Comparison of ENCODE assay signal across 8 cellular contexts in the genomic region with DNA sequence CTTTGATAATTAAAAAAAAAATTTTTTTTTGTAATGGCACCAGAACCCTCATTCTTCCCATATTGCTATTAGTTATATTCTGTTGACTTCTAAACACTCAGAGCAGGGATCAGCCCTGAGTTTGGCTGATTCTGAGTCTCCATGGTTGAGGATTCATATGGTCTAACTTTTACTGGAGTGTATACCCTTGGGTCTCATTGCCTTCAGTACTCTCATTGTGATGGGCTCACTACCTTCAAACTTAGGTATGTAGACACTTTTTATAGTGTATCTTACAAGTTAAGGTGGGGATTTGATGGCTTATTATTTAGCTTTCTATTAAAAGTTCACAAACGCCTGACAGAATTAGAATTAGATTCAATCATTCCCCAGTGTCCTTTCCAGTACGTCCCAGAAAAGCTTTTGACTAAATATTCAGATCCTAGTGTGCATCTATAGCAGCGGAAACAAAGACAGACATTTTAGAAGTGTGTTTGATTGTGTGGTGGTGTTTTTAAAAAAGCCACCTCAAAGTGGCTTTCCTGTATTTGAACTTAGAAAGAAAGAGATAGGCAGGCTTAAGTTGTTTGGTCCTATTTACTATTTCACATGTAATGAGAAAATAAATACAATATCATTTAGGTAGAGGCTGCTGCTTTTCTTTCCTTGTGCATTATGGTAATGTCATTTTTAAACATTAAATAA. TPM values are rescaled to one million over a fixed set of nuclear protein-coding genes. Genes with fewer than 3 reads are reported as not detected.
DNase-seq lines count a peak whose midpoint lies in the region; TF ChIP-seq lines count a peak whose summit lies in the region.

No MANE protein-coding gene starts in this region.

- H3K36me3 Mint-ChIP-seq in activated CD4-positive, alpha-beta memory T cell treated with anti-CD3 and anti-CD28 coated beads, Interleukin-2, amount 10 ng/mL, durations not matched to agents 7 days and 5 days (ENCODE audit: low read depth) = peaks cover 29% of the 10 kb centered on the region

- H3K4me3 ChIP-seq in GM12875 (ENCODE audit: low read depth, low read length) = peak overlapping the region; percentile 61
- peak overlapping the region; percentile 82 for H3K4me3 ChIP-seq in fibroblast of the aortic adventitia (ENCODE audit: low read depth, low read length)
- peak overlapping the region; percentile 53 for H3K4me3 ChIP-seq in skeletal muscle cell (ENCODE audit: low read depth, low read length)
- no peak overlapping the region for H3K4me3 ChIP-seq in lower leg skin (ENCODE audit: low read depth, poor library complexity, severe bottlenecking)

- POLR2A ChIA-PET in activated CD4-positive, alpha-beta memory T cell treated with anti-CD3 and anti-CD28 coated beads, Interleukin-2, amount 10 ng/mL, durations not matched to agents 7 days and 5 days (lab: Charles Lee) = interaction anchor here (0.9 to 7.0 kb wide), 21 partner anchors 8 to 1485 kb away, joined by 3 to 238 read pairs (median 4); a partner anchor contains a TSS

- H3K9me3 Mint-ChIP-seq in activated CD4-positive, alpha-beta memory T cell treated with anti-CD3 and anti-CD28 coated beads, Interleukin-2, amount 10 ng/mL, durations not matched to agents 7 days and 5 days = peaks cover 2% of the 10 kb centered on the region

- H3K4me3 Mint-ChIP-seq in activated CD4-positive, alpha-beta memory T cell treated with anti-CD3 and anti-CD28 coated beads, Interleukin-2, amount 10 ng/mL, durations not matched to agents 7 days and 5 days = peak overlapping the region; percentile 86

- H3K27me3 Mint-ChIP-seq in activated CD4-positive, alpha-beta memory T cell treated with anti-CD3 and anti-CD28 coated beads, Interleukin-2, amount 10 ng/mL, durations not matched to agents 7 days and 5 days = no peaks in the 10 kb centered on the region

- DNase-seq in activated CD4-positive, alpha-beta memory T cell treated with anti-CD3 and anti-CD28 coated beads, Interleukin-2, amount 10 ng/mL, durations not matched to agents 7 days and 5 days = no peak
- DNase-seq in fibroblast of the aortic adventitia (ENCODE audit: low read depth) (peak; percentile 15), skeletal muscle cell (ENCODE audit: low read depth) (no peak), NCI-H526 (lab: John Stamatoyannopoulos, UW) (no peak), NCI-H446 (lab: John Stamatoyannopoulos, UW) (no peak), lower leg skin (ENCODE audit: low spot score in 2 of 2) (no peak), DMS53 (lab: John Stamatoyannopoulos, UW) (no peak)

- TF ChIP-seq CTCF in GM12875 (IDR thresholded peaks at IDR 0.05; ENCODE audit: borderline replicate concordance, insufficient read depth, low read depth, low read length) (no peak), fibroblast of the aortic adventitia (IDR thresholded peaks at IDR 0.05; ENCODE audit: insufficient read depth, low read length) (no peak), lower leg skin (IDR thresholded peaks at IDR 0.05) (no peak)

- H3K27ac Mint-ChIP-seq in activated CD4-positive, alpha-beta memory T cell treated with anti-CD3 and anti-CD28 coated beads, Interleukin-2, amount 10 ng/mL, durations not matched to agents 7 days and 5 days = peak overlapping the region; percentile 99

- CTCF ChIA-PET in activated CD4-positive, alpha-beta memory T cell treated with anti-CD3 and anti-CD28 coated beads, Interleukin-2, amount 10 ng/mL, durations not matched to agents 7 days and 5 days (lab: Charles Lee) = interaction anchor here (0.6 to 8.4 kb wide), 13 partner anchors 9 to 107 kb away, joined by 3 to 150 read pairs (median 7); no protein-coding TSS in a partner anchor

- 44 to 48% methylated on average over 3 of the region's 3 CpGs for WGBS in lower leg skin, 2 donors

- intact Hi-C loops in lower leg skin (cut with DNase I; ENCODE audit: low total_unique reads) = no loop called here

- no peak for TF ChIP-seq POLR2A in lower leg skin (IDR thresholded peaks at IDR 0.05)

- peaks cover 50% of the 10 kb centered on the region for H3K4me1 Mint-ChIP-seq in activated CD4-positive, alpha-beta memory T cell treated with anti-CD3 and anti-CD28 coated beads, Interleukin-2, amount 10 ng/mL, durations not matched to agents 7 days and 5 days

RNA-seq across cellular contexts. Expression of a gene that starts 1.4 kb away (rescaled TPM):
- 100 to 1,000 TPM; 345 to 381 TPM for total RNA-seq in activated CD4-positive, alpha-beta memory T cell treated with anti-CD3 and anti-CD28 coated beads, Interleukin-2, amount 10 ng/mL, durations not matched to agents 7 days and 5 days
- total RNA-seq in fibroblast of the aortic adventitia (ENCODE audit: low replicate concordance) (284 and 368 TPM in 2 replicates), lower leg skin (100 to 1,000 TPM; 427 to 686 (median 463) TPM)
